Comparison of ENCODE assay signal across 23 cellular contexts in genomic region chr22:30751529-30751928, GRCh38.
"Had no signal": no experiment of that assay in that cellular context is flagged by ENCODE, and none has a peak within 500 bp of the region (broad histone marks: within the 10 kb centered on the region; RNA-seq: fewer than 3 reads in every experiment).

No MANE protein-coding gene starts in this region.

- H3K36me3 ChIP-seq: left ventricle myocardium inferior, pancreas, prostate gland, suprapubic skin, thoracic aorta, tibial nerve, uterus had no signal

- DNase-seq: hypothalamus; islet precursor cell; left ventricle myocardium inferior; mesendoderm; naive B cell; nucleus accumbens; pancreas; retina; right cardiac atrium; stimulated activated CD4-positive, alpha-beta T cell treated with anti-CD3 and anti-CD28 coated beads, Interleukin-12 subunit alpha, Interleukin-12 subunit beta, amount 100 ng/mL, for 4 hours; stimulated activated CD4-positive, alpha-beta T cell treated with anti-CD3 and anti-CD28 coated beads, Interleukin-15, amount 100 ng/mL, for 24 hours; stimulated activated CD4-positive, alpha-beta T cell treated with anti-CD3 and anti-CD28 coated beads, Interleukin-2, amount 100 ng/mL, for 24 hours; stimulated activated CD4-positive, alpha-beta T cell treated with anti-CD3 and anti-CD28 coated beads, Interleukin-4, amount 100 ng/mL, for 1 hour; stimulated activated naive CD4-positive, alpha-beta T cell; uterus had no signal

- H3K27ac ChIP-seq: left ventricle myocardium inferior, pancreas, prostate gland, skin epidermis, suprapubic skin, thoracic aorta, tibial nerve, uterus had no signal

- H3K4me1 ChIP-seq: left ventricle myocardium inferior, pancreas, prostate gland, uterus had no signal

- ATAC-seq: pancreas; right cardiac atrium; sciatic nerve; stimulated activated effector memory CD8-positive, alpha-beta T cell treated with anti-CD3 and anti-CD28 coated beads, Interleukin-12 subunit alpha, Interleukin-12 subunit beta, amount 100 ng/mL, for 72 hours had no signal

- H3K27me3 ChIP-seq: pancreas, suprapubic skin, tibial nerve, uterus had no signal

- H3K4me3 ChIP-seq: left ventricle myocardium inferior, lung, pancreas, prostate gland, skin epidermis, suprapubic skin, thoracic aorta, tibial nerve, uterus had no signal

- FAIRE-seq: pancreas had no signal

- H3K9me3 ChIP-seq: left ventricle myocardium inferior, pancreas, prostate gland, suprapubic skin, thoracic aorta, tibial nerve, uterus had no signal
